10 cellular contexts compared by ENCODE assay signal in the genomic region with DNA sequence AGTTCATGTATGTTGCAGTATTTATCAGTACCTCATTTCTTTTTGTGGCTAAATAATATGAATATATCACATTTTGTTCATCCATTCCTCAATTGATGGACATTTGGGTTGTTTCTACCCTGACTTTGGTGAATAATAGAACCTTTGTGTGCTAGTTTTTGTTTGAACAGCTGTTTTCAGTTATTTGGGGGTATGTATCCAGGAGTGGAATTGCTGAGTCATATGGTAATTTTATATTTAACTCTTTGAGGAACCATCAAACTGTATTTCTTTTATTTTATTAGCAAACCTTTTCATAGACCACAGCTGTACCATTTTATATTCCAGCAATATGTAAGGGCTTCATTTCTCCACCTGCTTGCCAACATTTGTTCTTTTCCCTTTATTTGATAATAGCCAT. TPM values are rescaled to one million over a fixed set of nuclear protein-coding genes. Genes with fewer than 3 reads are reported as not detected.
DNase-seq lines count a peak whose midpoint lies in the region; ATAC-seq and TF ChIP-seq lines count a peak whose summit lies in the region.
"Had no signal": no experiment of that assay in that cellular context is flagged by ENCODE, and none has a peak within 500 bp of the region (broad histone marks: within the 10 kb centered on the region; RNA-seq: fewer than 3 reads in every experiment).

No MANE protein-coding gene starts in this region.

- no peak for ATAC-seq in GM19452 (IDR thresholded peaks at IDR 0.05; ENCODE audit: unreplicated experiment)

- no peak overlapping the region for H2AFZ ChIP-seq in trophoblast cell (ENCODE audit: insufficient read depth, low read length, poor library complexity)
- H2AFZ ChIP-seq: PC-9 had no signal

- DNase-seq in AG04450 (ENCODE audit: low read depth, low spot score) (peak; percentile 32), HFF-Myc (ENCODE audit: extremely low read depth, low read depth) (peak; percentile 76), adipocyte (ENCODE audit: low read depth) (peak; percentile 86), foreskin melanocyte (peak; percentile 51), NCI-H2171 (lab: John Stamatoyannopoulos, UW) (no peak), trophoblast cell (no peak), islet precursor cell (no peak)
- DNase-seq: NCI-H1694, PC-9 had no signal

- H3K27me3 ChIP-seq in AG04450 (ENCODE audit: control insufficient read depth, insufficient read depth, low read length) (no peaks in the 10 kb centered on the region), adipocyte (replicated peaks; ENCODE audit: control insufficient read depth, insufficient read depth, low read length) (no peaks in the 10 kb centered on the region), trophoblast cell (ENCODE audit: insufficient read depth, low read length) (no peaks in the 10 kb centered on the region)

- no peak overlapping the region for H4K8ac ChIP-seq in trophoblast cell (ENCODE audit: low read depth, low read length)

- H2AK5ac ChIP-seq in trophoblast cell (ENCODE audit: low read length) = no peak overlapping the region

- H3K4me1 ChIP-seq in adipocyte (ENCODE audit: control insufficient read depth, insufficient read depth, low read length) (peaks cover 6% of the 10 kb centered on the region), trophoblast cell (ENCODE audit: control insufficient read depth in 1 of 2, insufficient read depth in 2 of 2, low read length in 2 of 2) (no peaks in the 10 kb centered on the region)

- H3K4me3 ChIP-seq in AG04450 (ENCODE audit: low read depth, low read length) = no peak overlapping the region
- H3K4me3 ChIP-seq in HFF-Myc (replicated peaks; ENCODE audit: low read depth, low read length) = no peak overlapping the region
- no peak overlapping the region for H3K4me3 ChIP-seq in adipocyte (ENCODE audit: low read length)
- no peak overlapping the region for H3K4me3 ChIP-seq in trophoblast cell (ENCODE audit: low read depth, low read length)
- H3K4me3 ChIP-seq: PC-9 had no signal

- H3K27ac ChIP-seq in AG04450 (ENCODE audit: low read depth, low read length) (no peak overlapping the region), trophoblast cell (ENCODE audit: low read depth, low read length) (no peak overlapping the region)
- H3K27ac ChIP-seq: PC-9 had no signal

- no peak for TF ChIP-seq CTCF in AG04450 (IDR thresholded peaks at IDR 0.05; ENCODE audit: low read depth, low read length)
- TF ChIP-seq CTCF in HFF-Myc (IDR thresholded peaks at IDR 0.05; ENCODE audit: low read depth, low read length, missing control alignments) = no peak

- no peak overlapping the region for H3K18ac ChIP-seq in trophoblast cell (ENCODE audit: low read length)

- no peak overlapping the region for H2BK120ac ChIP-seq in trophoblast cell (ENCODE audit: insufficient read depth, low read length, poor library complexity)

- no peak overlapping the region for H3K23ac ChIP-seq in trophoblast cell (ENCODE audit: low read length)

- no peak overlapping the region for H3K4ac ChIP-seq in trophoblast cell (ENCODE audit: low read depth, low read length)

- no peak overlapping the region for H4K91ac ChIP-seq in trophoblast cell (ENCODE audit: low read depth, low read length)

- no peaks in the 10 kb centered on the region for H3K79me2 ChIP-seq in trophoblast cell (ENCODE audit: control insufficient read depth, insufficient read depth, low read length, poor library complexity)

- H3K9ac ChIP-seq in adipocyte (ENCODE audit: low read length) (no peak overlapping the region), trophoblast cell (ENCODE audit: low read length) (no peak overlapping the region)

- H3K36me3 ChIP-seq in adipocyte (ENCODE audit: control insufficient read depth, insufficient read depth, low read length, severe bottlenecking) (peaks cover 64% of the 10 kb centered on the region), trophoblast cell (ENCODE audit: control insufficient read depth in 1 of 2, insufficient read depth in 2 of 2, low read length in 2 of 2) (peaks cover 12 to 14% of the 10 kb centered on the region in 2 experiments)

- no peak overlapping the region for H4K12ac ChIP-seq in trophoblast cell (ENCODE audit: low read depth, low read length)

- POLR2A ChIA-PET in AG04450 (lab: Yijun Ruan, JAX) = interaction anchor here (2.4 kb wide), 1 partner anchor 110 kb away, joined by 11 read pairs; the partner anchor contains the start of gene RBM6

- no peaks in the 10 kb centered on the region for H3K9me3 ChIP-seq in AG04450 (ENCODE audit: control insufficient read depth, insufficient read depth, low read length)
- no peaks in the 10 kb centered on the region for H3K9me3 ChIP-seq in adipocyte (ENCODE audit: control insufficient read depth, low read length)
- no peaks in the 10 kb centered on the region for H3K9me3 ChIP-seq in trophoblast cell (ENCODE audit: insufficient read depth, low read depth, low read length)

- H3K4me2 ChIP-seq in trophoblast cell (ENCODE audit: low read length) = no peak overlapping the region
- H3K4me2 ChIP-seq: PC-9 had no signal

- H3K14ac ChIP-seq in trophoblast cell (ENCODE audit: low read length) = no peak overlapping the region

- H2BK12ac ChIP-seq in trophoblast cell (ENCODE audit: low read length) = no peak overlapping the region

- H3K79me1 ChIP-seq in trophoblast cell (ENCODE audit: low read length) = no peaks in the 10 kb centered on the region

- CTCF ChIA-PET in AG04450 (lab: Charles Lee) = interaction anchor here (0.6 kb wide), 1 partner anchor 33 kb away, joined by 3 read pairs; no protein-coding TSS in a partner anchor

- H2BK5ac ChIP-seq in trophoblast cell (ENCODE audit: low read depth, low read length, poor library complexity) = no peak overlapping the region

RNA-seq across cellular contexts. Expression of gene RBM5, which starts 38.4 kb away (rescaled TPM):
- 205 and 253 TPM in 2 replicates for polyA plus RNA-seq in AG04450 (2011; rRNA removed)
- 299 and 364 TPM in 2 replicates for polyA minus RNA-seq in AG04450 (2011; rRNA and poly(A)+ RNA removed)
- polyA plus RNA-seq in trophoblast cell (2013) = 105 and 107 TPM in 2 replicates

Comparison
In these comparisons a context has a peak if more than half of its experiments do, and no peak if none do; other contexts are left out.
1. DNase-seq: peak in AG04450 (single experiment), HFF-Myc (single experiment), adipocyte (single experiment) and foreskin melanocyte (single experiment); none in NCI-H2171 (single experiment), trophoblast cell (0 of 2) and islet precursor cell (single experiment).